ENCODE assay signal across 21 cellular contexts in the genomic region with DNA sequence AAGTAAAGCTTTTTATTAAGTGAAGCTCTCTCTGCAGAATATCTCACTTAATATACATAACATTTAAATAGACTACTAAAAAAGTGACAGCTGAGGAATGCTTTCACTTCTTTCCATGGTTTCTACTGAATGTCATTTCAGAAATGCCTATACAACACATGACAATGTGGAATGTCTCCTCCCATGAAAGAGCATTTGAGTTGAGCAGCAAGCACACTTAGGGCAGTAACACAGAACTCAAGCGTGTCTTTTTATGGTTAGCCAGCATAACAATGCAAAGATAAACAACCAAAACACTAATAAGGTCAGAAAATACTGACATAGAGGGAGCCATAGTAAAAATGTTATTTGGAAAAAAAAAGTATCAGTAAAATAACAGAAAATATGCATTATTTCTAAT. TPM values are rescaled to one million over a fixed set of nuclear protein-coding genes. Genes with fewer than 3 reads are reported as not detected.
DNase-seq lines count a peak whose midpoint lies in the region; ATAC-seq and TF ChIP-seq lines count a peak whose summit lies in the region.
"Had no signal": no experiment of that assay in that cellular context is flagged by ENCODE, and none has a peak within 500 bp of the region (broad histone marks: within the 10 kb centered on the region; RNA-seq: fewer than 3 reads in every experiment).

No MANE protein-coding gene starts in this region.

- TF ChIP-seq CTCF in WTC11 (IDR thresholded peaks at IDR 0.05) = no peak

- H3K9ac ChIP-seq in rectal smooth muscle tissue (ENCODE audit: low read length) = no peak overlapping the region

- no peaks in the 10 kb centered on the region for H3K36me3 Mint-ChIP-seq in activated naive CD4-positive, alpha-beta T cell treated with anti-CD3 and anti-CD28 coated beads, Interleukin-2, amount 50 U/mL, for 24 hours
- no peaks in the 10 kb centered on the region for H3K36me3 Mint-ChIP-seq in WTC11
- H3K36me3 Mint-ChIP-seq: naive thymus-derived CD8-positive, alpha-beta T cell had no signal

- no peaks in the 10 kb centered on the region for H3K9me3 Mint-ChIP-seq in activated naive CD4-positive, alpha-beta T cell treated with anti-CD3 and anti-CD28 coated beads, Interleukin-2, amount 50 U/mL, for 24 hours
- H3K9me3 Mint-ChIP-seq in WTC11 = no peaks in the 10 kb centered on the region
- H3K9me3 Mint-ChIP-seq: naive thymus-derived CD8-positive, alpha-beta T cell had no signal

- H3K36me3 ChIP-seq in rectal smooth muscle tissue (ENCODE audit: control insufficient read depth, insufficient read depth, low read length) = no peaks in the 10 kb centered on the region
- H3K36me3 ChIP-seq: colonic mucosa, heart left ventricle had no signal

- H3K27me3 Mint-ChIP-seq in activated naive CD4-positive, alpha-beta T cell treated with anti-CD3 and anti-CD28 coated beads, Interleukin-2, amount 50 U/mL, for 24 hours = no peaks in the 10 kb centered on the region
- H3K27me3 Mint-ChIP-seq in WTC11 (ENCODE audit: low read depth) = no peaks in the 10 kb centered on the region
- H3K27me3 Mint-ChIP-seq: naive thymus-derived CD8-positive, alpha-beta T cell had no signal

- no peak overlapping the region for H3K4me3 Mint-ChIP-seq in activated naive CD4-positive, alpha-beta T cell treated with anti-CD3 and anti-CD28 coated beads, Interleukin-2, amount 50 U/mL, for 24 hours
- H3K4me3 Mint-ChIP-seq in WTC11 = no peak overlapping the region

- H3K27me3 ChIP-seq in rectal smooth muscle tissue (ENCODE audit: control insufficient read depth, insufficient read depth, low read length) = no peaks in the 10 kb centered on the region
- H3K27me3 ChIP-seq: BLaER1 treated with 17β-estradiol and CSF1 and Interleukin-3, amounts not matched to agents 10 nM and 100 nM; colonic mucosa; heart left ventricle had no signal

- no peak overlapping the region for H3K4me3 ChIP-seq in rectal smooth muscle tissue (ENCODE audit: low read length)
- H3K4me3 ChIP-seq: BLaER1 treated with 17β-estradiol and CSF1 and Interleukin-3, amounts not matched to agents 10 nM and 100 nM; colonic mucosa; heart left ventricle; lung; psoas muscle had no signal

- POLR2A ChIA-PET in WTC11 (lab: Charles Lee) = no interaction called here

- H3K27ac Mint-ChIP-seq in activated naive CD4-positive, alpha-beta T cell treated with anti-CD3 and anti-CD28 coated beads, Interleukin-2, amount 50 U/mL, for 24 hours = peak overlapping the region; percentile 59
- peak overlapping the region; percentile 60; the same call in 1 of the 2 replicates for H3K27ac Mint-ChIP-seq in WTC11

- peak overlapping the region; percentile 46 for H3K27ac ChIP-seq in rectal smooth muscle tissue (ENCODE audit: low read depth, low read length)
- H3K27ac ChIP-seq: BLaER1 treated with 17β-estradiol and CSF1 and Interleukin-3, amounts not matched to agents 10 nM and 100 nM; colonic mucosa; psoas muscle had no signal

- H3K4me1 ChIP-seq in rectal smooth muscle tissue (ENCODE audit: control insufficient read depth, insufficient read depth, low read length) = peaks cover 6% of the 10 kb centered on the region

- ATAC-seq in WTC11 = no peak
- ATAC-seq: naive thymus-derived CD8-positive, alpha-beta T cell; PC-3; psoas muscle had no signal

- DNase-seq in activated naive CD4-positive, alpha-beta T cell (lab: John Stamatoyannopoulos, UW) = no peak
- DNase-seq in WTC11 (ENCODE audit: low spot score) (no peak), fibroblast of peridontal ligament (ENCODE audit: extremely low read depth) (peak; percentile 23), NCI-H1417 (lab: John Stamatoyannopoulos, UW) (no peak), NCI-H524 (lab: John Stamatoyannopoulos, UW) (no peak), SIG-M5 (lab: John Stamatoyannopoulos, UW) (no peak)
- DNase-seq: activated CD4-positive, alpha-beta T cell treated with anti-CD3 and anti-CD28 coated beads for 4 hours; aorta; colonic mucosa; heart left ventricle; Kasumi-1; naive thymus-derived CD8-positive, alpha-beta T cell; NCI-H1105; NCI-H748 treated with DMSO at 0.1 percent for 48 hours; PC-3; psoas muscle; stimulated activated CD4-positive, alpha-beta T cell treated with anti-CD3 and anti-CD28 coated beads, Interleukin-12 subunit alpha, Interleukin-12 subunit beta, amount 100 ng/mL, for 4 hours had no signal

- peaks cover 74% of the 10 kb centered on the region for H3K4me1 Mint-ChIP-seq in activated naive CD4-positive, alpha-beta T cell treated with anti-CD3 and anti-CD28 coated beads, Interleukin-2, amount 50 U/mL, for 24 hours
- H3K4me1 Mint-ChIP-seq in WTC11 = peaks cover 24% of the 10 kb centered on the region

- CTCF ChIA-PET in WTC11 (lab: Charles Lee) = no interaction called here

TF ChIP-seq in WTC11, 78 proteins besides CTCF, POLR2A, EP300 and RAD21 (continues in another document):
- TF ChIP-seq, protein P1, sequence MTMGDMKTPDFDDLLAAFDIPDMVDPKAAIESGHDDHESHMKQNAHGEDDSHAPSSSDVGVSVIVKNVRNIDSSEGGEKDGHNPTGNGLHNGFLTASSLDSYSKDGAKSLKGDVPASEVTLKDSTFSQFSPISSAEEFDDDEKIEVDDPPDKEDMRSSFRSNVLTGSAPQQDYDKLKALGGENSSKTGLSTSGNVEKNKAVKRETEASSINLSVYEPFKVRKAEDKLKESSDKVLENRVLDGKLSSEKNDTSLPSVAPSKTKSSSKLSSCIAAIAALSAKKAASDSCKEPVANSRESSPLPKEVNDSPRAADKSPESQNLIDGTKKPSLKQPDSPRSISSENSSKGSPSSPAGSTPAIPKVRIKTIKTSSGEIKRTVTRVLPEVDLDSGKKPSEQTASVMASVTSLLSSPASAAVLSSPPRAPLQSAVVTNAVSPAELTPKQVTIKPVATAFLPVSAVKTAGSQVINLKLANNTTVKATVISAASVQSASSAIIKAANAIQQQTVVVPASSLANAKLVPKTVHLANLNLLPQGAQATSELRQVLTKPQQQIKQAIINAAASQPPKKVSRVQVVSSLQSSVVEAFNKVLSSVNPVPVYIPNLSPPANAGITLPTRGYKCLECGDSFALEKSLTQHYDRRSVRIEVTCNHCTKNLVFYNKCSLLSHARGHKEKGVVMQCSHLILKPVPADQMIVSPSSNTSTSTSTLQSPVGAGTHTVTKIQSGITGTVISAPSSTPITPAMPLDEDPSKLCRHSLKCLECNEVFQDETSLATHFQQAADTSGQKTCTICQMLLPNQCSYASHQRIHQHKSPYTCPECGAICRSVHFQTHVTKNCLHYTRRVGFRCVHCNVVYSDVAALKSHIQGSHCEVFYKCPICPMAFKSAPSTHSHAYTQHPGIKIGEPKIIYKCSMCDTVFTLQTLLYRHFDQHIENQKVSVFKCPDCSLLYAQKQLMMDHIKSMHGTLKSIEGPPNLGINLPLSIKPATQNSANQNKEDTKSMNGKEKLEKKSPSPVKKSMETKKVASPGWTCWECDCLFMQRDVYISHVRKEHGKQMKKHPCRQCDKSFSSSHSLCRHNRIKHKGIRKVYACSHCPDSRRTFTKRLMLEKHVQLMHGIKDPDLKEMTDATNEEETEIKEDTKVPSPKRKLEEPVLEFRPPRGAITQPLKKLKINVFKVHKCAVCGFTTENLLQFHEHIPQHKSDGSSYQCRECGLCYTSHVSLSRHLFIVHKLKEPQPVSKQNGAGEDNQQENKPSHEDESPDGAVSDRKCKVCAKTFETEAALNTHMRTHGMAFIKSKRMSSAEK (CRISPR knock-in tag; IDR thresholded peaks at IDR 0.05; ENCODE audit: borderline replicate concordance) = no peak
- TF ChIP-seq ZSCAN18 (CRISPR knock-in tag; IDR thresholded peaks at IDR 0.05) = no peak
- no peak for TF ChIP-seq MLX (CRISPR knock-in tag; IDR thresholded peaks at IDR 0.05)
- no peak for TF ChIP-seq MYBL2 (CRISPR knock-in tag; IDR thresholded peaks at IDR 0.05)
- no peak for TF ChIP-seq IRF1 (CRISPR knock-in tag; IDR thresholded peaks at IDR 0.05)
- no peak for TF ChIP-seq ZNF396 (CRISPR knock-in tag; IDR thresholded peaks at IDR 0.05; ENCODE audit: borderline replicate concordance)
- TF ChIP-seq, protein P2, sequence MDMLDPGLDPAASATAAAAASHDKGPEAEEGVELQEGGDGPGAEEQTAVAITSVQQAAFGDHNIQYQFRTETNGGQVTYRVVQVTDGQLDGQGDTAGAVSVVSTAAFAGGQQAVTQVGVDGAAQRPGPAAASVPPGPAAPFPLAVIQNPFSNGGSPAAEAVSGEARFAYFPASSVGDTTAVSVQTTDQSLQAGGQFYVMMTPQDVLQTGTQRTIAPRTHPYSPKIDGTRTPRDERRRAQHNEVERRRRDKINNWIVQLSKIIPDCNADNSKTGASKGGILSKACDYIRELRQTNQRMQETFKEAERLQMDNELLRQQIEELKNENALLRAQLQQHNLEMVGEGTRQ (CRISPR knock-in tag; IDR thresholded peaks at IDR 0.05) = no peak
- no peak for TF ChIP-seq NFE2L1 (CRISPR knock-in tag; IDR thresholded peaks at IDR 0.05)

RNA-seq across cellular contexts. Expression of gene PPP1R12A, which starts 9.4 kb away (rescaled TPM):
- 74.2 to 83.8 TPM (median 77.0 TPM) in 3 replicates for total RNA-seq in WTC11 (2021)
